Comparison of ENCODE assay signal across 1 cellular context in genomic region chr3:141561426-141562034, GRCh38.
TF ChIP-seq lines count a peak whose summit lies in the region.

No MANE protein-coding gene starts in this region.

TF ChIP-seq in GM12878, 131 proteins besides CTCF, POLR2A, EP300 and RAD21 (continued from another document):
- TF ChIP-seq POLR2AphosphoS2 (IDR thresholded peaks at IDR 0.05; ENCODE audit: low read depth, low read length) (no peak), TBL1XR1 (IDR thresholded peaks at IDR 0.05; ENCODE audit: low read depth, low read length) (no peak), FOXM1 (IDR thresholded peaks at IDR 0.05; ENCODE audit: low read depth, low read length) (peak; percentile 56; the same call in 1 of the 2 replicates), POU2F2 (IDR thresholded peaks at IDR 0.05; ENCODE audit: borderline replicate concordance, low read depth, low read length) (no peak), ZNF207 (IDR thresholded peaks at IDR 0.05; ENCODE audit: borderline replicate concordance) (no peak), ASH2L (IDR thresholded peaks at IDR 0.05; ENCODE audit: borderline replicate concordance, low read depth) (no peak), SMC3 (IDR thresholded peaks at IDR 0.05; ENCODE audit: borderline replicate concordance, low read length) (peak; percentile 98)
- TF ChIP-seq, protein P1, sequence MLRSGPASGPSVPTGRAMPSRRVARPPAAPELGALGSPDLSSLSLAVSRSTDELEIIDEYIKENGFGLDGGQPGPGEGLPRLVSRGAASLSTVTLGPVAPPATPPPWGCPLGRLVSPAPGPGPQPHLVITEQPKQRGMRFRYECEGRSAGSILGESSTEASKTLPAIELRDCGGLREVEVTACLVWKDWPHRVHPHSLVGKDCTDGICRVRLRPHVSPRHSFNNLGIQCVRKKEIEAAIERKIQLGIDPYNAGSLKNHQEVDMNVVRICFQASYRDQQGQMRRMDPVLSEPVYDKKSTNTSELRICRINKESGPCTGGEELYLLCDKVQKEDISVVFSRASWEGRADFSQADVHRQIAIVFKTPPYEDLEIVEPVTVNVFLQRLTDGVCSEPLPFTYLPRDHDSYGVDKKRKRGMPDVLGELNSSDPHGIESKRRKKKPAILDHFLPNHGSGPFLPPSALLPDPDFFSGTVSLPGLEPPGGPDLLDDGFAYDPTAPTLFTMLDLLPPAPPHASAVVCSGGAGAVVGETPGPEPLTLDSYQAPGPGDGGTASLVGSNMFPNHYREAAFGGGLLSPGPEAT (IDR thresholded peaks at IDR 0.05; ENCODE audit: low read depth) = no peak
